Comparison of ENCODE assay signal across 1 cellular context in genomic region chr1:85258536-85259117, GRCh38.
TF ChIP-seq lines count a peak whose summit lies in the region.

No MANE protein-coding gene starts in this region.

TF ChIP-seq in GM12878, 131 proteins besides CTCF, POLR2A, EP300 and RAD21:
- no peak for TF ChIP-seq BCL3 (IDR thresholded peaks at IDR 0.05; ENCODE audit: borderline replicate concordance, insufficient read depth, low read depth, low read length, poor library complexity, severe bottlenecking)
- TF ChIP-seq MLLT1 (IDR thresholded peaks at IDR 0.05) = peak; percentile 56
- TF ChIP-seq FOS (IDR thresholded peaks at IDR 0.05; ENCODE audit: borderline replicate concordance, extremely low read depth, insufficient read length) = no peak
